Comparison of ENCODE assay signal across 24 cellular contexts in the genomic region with DNA sequence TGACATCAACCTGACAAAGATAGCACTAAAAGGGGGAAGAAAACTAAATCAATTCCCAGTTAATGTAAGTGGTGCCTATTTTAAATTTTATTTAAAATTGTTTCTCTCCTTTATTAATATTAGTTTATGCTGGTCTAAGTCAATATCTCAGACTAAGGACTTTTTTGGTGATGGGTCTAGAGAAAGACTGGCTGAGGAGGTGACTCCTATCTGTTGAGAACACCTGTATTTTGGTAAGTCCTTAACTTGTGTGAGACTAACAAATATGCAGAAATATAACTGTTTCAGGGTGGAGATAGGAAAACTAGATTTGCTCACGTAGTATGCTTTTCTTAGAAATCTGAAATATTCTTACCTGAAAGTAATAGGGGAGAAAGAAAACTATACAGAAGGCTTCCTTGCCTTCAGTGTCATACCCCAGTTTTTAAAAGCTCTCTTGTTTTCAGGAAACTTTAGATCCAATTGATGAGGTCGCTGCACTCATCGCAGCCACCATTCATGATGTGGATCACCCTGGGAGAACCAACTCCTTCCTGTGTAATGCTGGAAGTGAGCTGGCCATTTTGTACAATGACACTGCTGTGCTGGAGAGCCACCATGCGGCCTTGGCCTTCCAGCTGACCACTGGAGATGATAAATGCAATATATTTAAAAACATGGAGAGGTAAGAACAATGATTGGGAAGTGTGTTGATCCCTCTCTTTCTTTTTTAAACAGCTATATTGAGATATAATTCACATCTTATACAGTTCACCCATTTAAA.
"Had no signal": no experiment of that assay in that cellular context is flagged by ENCODE, and none has a peak within 500 bp of the region (broad histone marks: within the 10 kb centered on the region; RNA-seq: fewer than 3 reads in every experiment).

No MANE protein-coding gene starts in this region.

- H3K27me3 ChIP-seq: ascending aorta, brain microvascular endothelial cell, neural progenitor cell, tibial nerve had no signal

- H3K4me3 ChIP-seq: ascending aorta, lung, neural progenitor cell, psoas muscle, tibial nerve had no signal

- H3K9me3 ChIP-seq: ascending aorta, psoas muscle, tibial nerve had no signal

- DNase-seq: activated CD4-positive, alpha-beta memory T cell treated with anti-CD3 and anti-CD28 coated beads for 36 hours; activated CD4-positive, alpha-beta T cell treated with anti-CD3 and anti-CD28 coated beads for 48 hours; activated CD4-positive, CD25-positive, alpha-beta regulatory T cell; activated gamma-delta T cell; activated naive CD4-positive, alpha-beta T cell treated with anti-CD3 and anti-CD28 coated beads, Interleukin-2, amount 50 U/mL, for 16 hours; activated T-cell treated with anti-CD3 and anti-CD28 coated beads, Interleukin-2, amount 50 U/mL, for 72 hours; brain microvascular endothelial cell; central memory CD4-positive, alpha-beta T cell; dermis blood vessel endothelial cell; effector memory CD4-positive, alpha-beta T cell; naive thymus-derived CD8-positive, alpha-beta T cell; psoas muscle; right cardiac atrium; stimulated activated CD4-positive, alpha-beta T cell treated with anti-CD3 and anti-CD28 coated beads, Interleukin-12 subunit alpha, Interleukin-12 subunit beta, amount 100 ng/mL, for 4 hours; stimulated activated CD4-positive, alpha-beta T cell treated with anti-CD3 and anti-CD28 coated beads, Interleukin-4, amount 100 ng/mL, for 4 hours; stimulated activated naive CD8-positive, alpha-beta T cell treated with anti-CD3 and anti-CD28 coated beads, Interleukin-15, Interleukin-2, amounts not matched to agents 100 U/mL and 50 U/mL, for 24 hours; SW 1271; T-helper 17 cell had no signal

- H3K27ac ChIP-seq: ascending aorta, brain microvascular endothelial cell, neural progenitor cell, psoas muscle, tibial nerve had no signal

- H3K4me1 ChIP-seq: ascending aorta, neural progenitor cell, tibial nerve had no signal

- H3K4me3 Mint-ChIP-seq: activated CD4-positive, alpha-beta memory T cell treated with anti-CD3 and anti-CD28 coated beads for 36 hours; activated T-cell treated with anti-CD3 and anti-CD28 coated beads, Interleukin-2, amount 50 U/mL, for 72 hours; naive thymus-derived CD8-positive, alpha-beta T cell; neural progenitor cell; T-helper 17 cell had no signal

- H3K27ac Mint-ChIP-seq: activated CD4-positive, alpha-beta memory T cell treated with anti-CD3 and anti-CD28 coated beads for 36 hours; activated T-cell treated with anti-CD3 and anti-CD28 coated beads, Interleukin-2, amount 50 U/mL, for 72 hours; naive thymus-derived CD8-positive, alpha-beta T cell; neural progenitor cell; T-helper 17 cell had no signal

- H3K9me3 Mint-ChIP-seq: activated CD4-positive, alpha-beta memory T cell treated with anti-CD3 and anti-CD28 coated beads for 36 hours; activated T-cell treated with anti-CD3 and anti-CD28 coated beads, Interleukin-2, amount 50 U/mL, for 72 hours; naive thymus-derived CD8-positive, alpha-beta T cell; neural progenitor cell had no signal

- ATAC-seq: activated T-cell treated with anti-CD3 and anti-CD28 coated beads, Interleukin-2, amount 50 U/mL, for 72 hours; esophagus mucosa; left lobe of liver; naive thymus-derived CD8-positive, alpha-beta T cell; psoas muscle; right cardiac atrium; stimulated activated naive CD8-positive, alpha-beta T cell treated with anti-CD3 and anti-CD28 coated beads, Interleukin-15, Interleukin-2, amounts not matched to agents 100 U/mL and 50 U/mL, for 24 hours; T-helper 17 cell had no signal

- H3K36me3 ChIP-seq: neural progenitor cell had no signal

- H3K27me3 Mint-ChIP-seq: activated CD4-positive, alpha-beta memory T cell treated with anti-CD3 and anti-CD28 coated beads for 36 hours; naive thymus-derived CD8-positive, alpha-beta T cell; T-helper 17 cell had no signal
